Comparison of ENCODE assay signal across 8 cellular contexts in genomic region chr5:172455087-172455381, GRCh38. TPM values are rescaled to one million over a fixed set of nuclear protein-coding genes. Genes with fewer than 3 reads are reported as not detected.
DNase-seq lines count a peak whose midpoint lies in the region; ATAC-seq and TF ChIP-seq lines count a peak whose summit lies in the region.

No MANE protein-coding gene starts in this region.

- intact Hi-C loops in dorsolateral prefrontal cortex (cut with DNase I) = loop anchor here in 1 of 2 donors (10.0 kb wide), 1 partner anchor 170 kb away; the partner anchor contains the start of gene UBTD2

- H3K36me3 Mint-ChIP-seq in naive thymus-derived CD8-positive, alpha-beta T cell = no peaks in the 10 kb centered on the region

- peak overlapping the region; percentile 80 to 94 (median 86) for H3K4me3 Mint-ChIP-seq in naive thymus-derived CD8-positive, alpha-beta T cell

- H3K79me2 ChIP-seq in KMS-11 (ENCODE audit: insufficient read depth, low read depth) = no peaks in the 10 kb centered on the region

- peaks cover 2% of the 10 kb centered on the region for H3K27me3 ChIP-seq in AG04450 (ENCODE audit: control insufficient read depth, insufficient read depth, low read length)
- H3K27me3 ChIP-seq in KMS-11 (ENCODE audit: insufficient read depth, low read depth) = no peaks in the 10 kb centered on the region
- no peaks in the 10 kb centered on the region for H3K27me3 ChIP-seq in dorsolateral prefrontal cortex

- 0 out of 2 replicates have a peak overlapping the region, but pooled peaks have one; percentile 29 for H3K4me2 ChIP-seq in KMS-11

- H3K9me3 Mint-ChIP-seq in naive thymus-derived CD8-positive, alpha-beta T cell = no peaks in the 10 kb centered on the region

- POLR2A ChIA-PET in AG04450 (lab: Yijun Ruan, JAX) = no interaction called here
- POLR2A ChIA-PET in naive thymus-derived CD8-positive, alpha-beta T cell (lab: Charles Lee) = no interaction called here

- CTCF ChIA-PET in AG04450 (lab: Charles Lee) = no interaction called here

- TF ChIP-seq CTCF in AG04450 (IDR thresholded peaks at IDR 0.05; ENCODE audit: low read depth, low read length) (no peak), KMS-11 (conservative IDR thresholded peaks at IDR 0.05; ENCODE audit: low read depth, low read length) (no peak), dorsolateral prefrontal cortex (IDR thresholded peaks at IDR 0.05 in 54 of 56, conservative IDR thresholded peaks at IDR 0.05 in 2 of 56; ENCODE audit: low read depth in 1 of 56, partially characterized antibody in 56 of 56) (no peak)

- peak overlapping the region; percentile 81; the same call in 1 of the 2 replicates for H2AFZ ChIP-seq in KMS-11 (ENCODE audit: low read depth)

- no peak for DNase-seq in AG04450 (ENCODE audit: low read depth, low spot score)
- peak in 1 of 10 donors; percentile 37 for DNase-seq in dorsolateral prefrontal cortex
- DNase-seq in naive thymus-derived CD8-positive, alpha-beta T cell = no peak
- DNase-seq in stimulated activated CD4-positive, alpha-beta T cell treated with anti-CD3 and anti-CD28 coated beads, Interleukin-4, amount 100 ng/mL, for 4 hours = no peak
- DNase-seq in stimulated activated naive CD4-positive, alpha-beta T cell (lab: John Stamatoyannopoulos, UW) = no peak

- H3K27me3 Mint-ChIP-seq in naive thymus-derived CD8-positive, alpha-beta T cell = peaks cover 5 to 31% (median 15%) of the 10 kb centered on the region in 5 donors

- peak overlapping the region in 9 of 10 donors; percentile 5 to 80 (median 49) for H3K27ac Mint-ChIP-seq in naive thymus-derived CD8-positive, alpha-beta T cell

- H3K4me3 ChIP-seq in AG04450 (ENCODE audit: low read depth, low read length) (peak overlapping the region; percentile 62), KMS-11 (IDR thresholded peaks at IDR 0.05; ENCODE audit: insufficient read depth, low read depth, low read length) (no peak overlapping the region), dorsolateral prefrontal cortex (peak overlapping the region in 57 of 59 donors; percentile 21 to 94 (median 71))

- H3K36me3 ChIP-seq in KMS-11 (ENCODE audit: insufficient read depth) = no peaks in the 10 kb centered on the region

- H3K4me1 Mint-ChIP-seq in naive thymus-derived CD8-positive, alpha-beta T cell = peaks cover 12 to 32% (median 15%) of the 10 kb centered on the region in 4 donors

- H3K9me3 ChIP-seq in AG04450 (ENCODE audit: control insufficient read depth, insufficient read depth, low read length) = no peaks in the 10 kb centered on the region

- H3K4me1 ChIP-seq in KMS-11 (ENCODE audit: low read depth, poor library complexity, severe bottlenecking) = no peaks in the 10 kb centered on the region

- H3K27ac ChIP-seq in AG04450 (ENCODE audit: low read depth, low read length) (peak overlapping the region; percentile 47), KMS-11 (no peak overlapping the region), dorsolateral prefrontal cortex (peak overlapping the region in 36 of 59 donors; percentile 1 to 83 (median 47))

- H3K9ac ChIP-seq in KMS-11 = no peak overlapping the region; the same call in 1 of the 2 replicates

- ATAC-seq in naive thymus-derived CD8-positive, alpha-beta T cell = no peak
- ATAC-seq in HG03175 (IDR thresholded peaks at IDR 0.05; ENCODE audit: unreplicated experiment) (no peak), GM18870 (IDR thresholded peaks at IDR 0.05; ENCODE audit: unreplicated experiment) (no peak)

- no peaks in the 10 kb centered on the region for H4K20me1 ChIP-seq in KMS-11 (ENCODE audit: insufficient read depth)

RNA-seq across cellular contexts. Expression of gene SH3PXD2B, which starts 0.7 kb away (rescaled TPM):
- 39.1 and 39.8 TPM in 2 replicates for polyA plus RNA-seq in AG04450 (2011; rRNA removed)
- 56.8 and 58.2 TPM in 2 replicates for polyA minus RNA-seq in AG04450 (2011; rRNA and poly(A)+ RNA removed)
- total RNA-seq in dorsolateral prefrontal cortex = 10 to 100 TPM in 119 of 120 experiments, 1 to 10 TPM in 1; 9.2 to 63.2 (median 19.7) TPM
- total RNA-seq in naive thymus-derived CD8-positive, alpha-beta T cell = under 1 TPM; 0.47 to 0.55 TPM
- under 1 TPM in 2 of 3 donors, not detected in 1; 0.09 to 0.10 TPM for polyA plus RNA-seq in naive thymus-derived CD8-positive, alpha-beta T cell

Comparison
In these comparisons a context has a peak if more than half of its experiments do, and no peak if none do; other contexts are left out.
1. RNA of gene SH3PXD2B, which starts 0.7 kb away (total RNA-seq): 9.2 to 63.2 TPM in dorsolateral prefrontal cortex; 0.47 to 0.55 TPM in naive thymus-derived CD8-positive, alpha-beta T cell; every median in the first group is over 4 times any median in the second.